Comparison of ENCODE assay signal across 9 cellular contexts in genomic region chr5:61162832-61163567, GRCh38. TPM values are rescaled to one million over a fixed set of nuclear protein-coding genes. Genes with fewer than 3 reads are reported as not detected.
A peak's percentile ranks its signal among the peaks of the same experiment; 100 is the strongest.
DNase-seq lines count a peak whose midpoint lies in the region; ATAC-seq, FAIRE-seq and TF ChIP-seq lines count a peak whose summit lies in the region.
"Had no signal": no experiment of that assay in that cellular context is flagged by ENCODE, and none has a peak within 500 bp of the region (broad histone marks: within the 10 kb centered on the region; RNA-seq: fewer than 3 reads in every experiment).

No MANE protein-coding gene starts in this region.

- H3K4me3 ChIP-seq in K562 (peak overlapping the region; percentile 69), skin epidermis (peak overlapping the region; percentile 48 to 91 (median 61))

- in situ Hi-C loops in K562 (cut with MboI) = no loop called here

- H3K27ac ChIP-seq in K562 (ENCODE audit: extremely low read depth, low read depth, low read length) (peak overlapping the region; percentile 97), skin epidermis (peak overlapping the region; percentile 82 to 97 (median 94))

- intact Hi-C loops in activated CD4-positive, alpha-beta T cell treated with anti-CD3 and anti-CD28 coated beads, Interleukin-2, amount 10 ng/mL, durations not matched to agents 24 days and 14 days (cut with micrococcal nuclease) = loop anchor here (1.0 to 10.0 kb wide), 7 partner anchors 39 to 492 kb away; partner anchors contain the start of genes DEPDC1B, ERCC8 and NDUFAF2
- intact Hi-C loops in K562 (cut with micrococcal nuclease) = loop anchor here (5.0 to 10.0 kb wide), 4 partner anchors 108 to 318 kb away; partner anchors contain the start of genes ELOVL7 and ZSWIM6

- no peak for TF ChIP-seq EP300 in K562 (IDR thresholded peaks at IDR 0.05; ENCODE audit: low read length)

- H3K36me3 Mint-ChIP-seq in activated CD4-positive, alpha-beta T cell treated with anti-CD3 and anti-CD28 coated beads, Interleukin-2, amount 10 ng/mL, durations not matched to agents 24 days and 14 days (ENCODE audit: low read depth) = peaks cover 43% of the 10 kb centered on the region
- H3K36me3 Mint-ChIP-seq in immature natural killer cell = peaks cover 10 to 30% (median 25%) of the 10 kb centered on the region in 3 donors

- no peak for TF ChIP-seq CTCF in K562 (IDR thresholded peaks at IDR 0.05 in 2 of 3, conservative IDR thresholded peaks at IDR 0.05 in 1 of 3; ENCODE audit: insufficient read depth in 2 of 3, low read depth in 1 of 3, low read length in 3 of 3)

- H3K36me3 ChIP-seq in K562 (ENCODE audit: control insufficient read depth, insufficient read depth, low read length) = peaks cover 27% of the 10 kb centered on the region

- H3K9me3 ChIP-seq in K562 (replicated peaks; ENCODE audit: control insufficient read depth, insufficient read depth, low read depth, low read length) = no peaks in the 10 kb centered on the region

- TSS peak; percentile 76 for BruUV-seq in K562 (replicated peaks; lab: Mats Ljungman, UMichigan)

- peaks cover 32% of the 10 kb centered on the region for H3K4me1 Mint-ChIP-seq in activated CD4-positive, alpha-beta T cell treated with anti-CD3 and anti-CD28 coated beads, Interleukin-2, amount 10 ng/mL, durations not matched to agents 24 days and 14 days
- H3K4me1 Mint-ChIP-seq in immature natural killer cell = peaks cover 34 to 57% of the 10 kb centered on the region in 2 donors

- no peaks in the 10 kb centered on the region for H4K20me1 ChIP-seq in K562 (replicated peaks; ENCODE audit: control insufficient read depth, insufficient read depth, low read length)

- peak overlapping the region; percentile 99 for H3K4me2 ChIP-seq in K562 (ENCODE audit: insufficient read depth, low read length)

- peak; percentile 30 for ATAC-seq in K562
- no peak for ATAC-seq in GM19023 (IDR thresholded peaks at IDR 0.05; ENCODE audit: unreplicated experiment)
- no peak for ATAC-seq in GM18870 (IDR thresholded peaks at IDR 0.05; ENCODE audit: unreplicated experiment)

- H3K9me1 ChIP-seq in K562 (ENCODE audit: control insufficient read depth, insufficient read depth, low read length) = no peaks in the 10 kb centered on the region

- POLR2A ChIA-PET in K562 (lab: Yijun Ruan, JAX) = interaction anchor here (0.9 to 2.2 kb wide), 4 partner anchors 10 to 106 kb away, joined by 3 to 10 read pairs (median 3); no protein-coding TSS in a partner anchor

- H3K4me3 Mint-ChIP-seq in activated CD4-positive, alpha-beta T cell treated with anti-CD3 and anti-CD28 coated beads, Interleukin-2, amount 10 ng/mL, durations not matched to agents 24 days and 14 days = peak overlapping the region; percentile 99
- peak overlapping the region; percentile 92 to 99 (median 92) for H3K4me3 Mint-ChIP-seq in immature natural killer cell

- FAIRE-seq in K562 (lab: Jason Lieb, UNC) = peak; percentile 77
- FAIRE-seq: frontal cortex had no signal

- peak overlapping the region; percentile 97 for H2AFZ ChIP-seq in K562 (ENCODE audit: low read depth, low read length)

- H3K9ac ChIP-seq in K562 (ENCODE audit: insufficient read depth in 1 of 2, low read depth in 2 of 2, low read length in 2 of 2) = peak overlapping the region; percentile 95 to 100

- no peak for TF ChIP-seq POLR2A in K562 (conservative IDR thresholded peaks at IDR 0.05)

- H3K79me2 ChIP-seq in K562 (ENCODE audit: control insufficient read depth, insufficient read depth, low read length) = peaks cover 59% of the 10 kb centered on the region

- peak overlapping the region; percentile 99 for H3K27ac Mint-ChIP-seq in activated CD4-positive, alpha-beta T cell treated with anti-CD3 and anti-CD28 coated beads, Interleukin-2, amount 10 ng/mL, durations not matched to agents 24 days and 14 days
- H3K27ac Mint-ChIP-seq in immature natural killer cell = peak overlapping the region; percentile 79 to 97 (median 84)

- H3K9me3 Mint-ChIP-seq in activated CD4-positive, alpha-beta T cell treated with anti-CD3 and anti-CD28 coated beads, Interleukin-2, amount 10 ng/mL, durations not matched to agents 24 days and 14 days = peaks cover 9% of the 10 kb centered on the region
- H3K9me3 Mint-ChIP-seq in immature natural killer cell = no peaks in the 10 kb centered on the region

- no peaks in the 10 kb centered on the region for H3K27me3 Mint-ChIP-seq in activated CD4-positive, alpha-beta T cell treated with anti-CD3 and anti-CD28 coated beads, Interleukin-2, amount 10 ng/mL, durations not matched to agents 24 days and 14 days
- H3K27me3 Mint-ChIP-seq in immature natural killer cell (ENCODE audit: low read depth in 3 of 3) = peaks cover 2 to 7% (median 6%) of the 10 kb centered on the region in 3 donors

- no peak for DNase-seq in activated CD4-positive, alpha-beta T cell treated with anti-CD3 and anti-CD28 coated beads, Interleukin-2, amount 10 ng/mL, durations not matched to agents 24 days and 14 days
- DNase-seq in activated CD4-positive, alpha-beta T cell treated with anti-CD3 and anti-CD28 coated beads, Interleukin-2, amount 50 U/mL, for 1 hour = no peak
- DNase-seq in NCI-H510A (lab: John Stamatoyannopoulos, UW) (peak; percentile 4), K562 (ENCODE audit: extremely low read depth in 1 of 4, low spot score in 3 of 4) (peak in 1 of 4 experiments; percentile 53), immature natural killer cell (peak in 1 of 3 donors; percentile 8)

- H3K4me1 ChIP-seq in K562 (replicated peaks in 1 of 2; ENCODE audit: control insufficient read depth in 2 of 2, insufficient read depth in 2 of 2, low read length in 2 of 2) = peaks cover 0 to 18% of the 10 kb centered on the region in 2 experiments; a peak in 3 of 5 replicates

- no peak for TF ChIP-seq RAD21 in K562 (CRISPR knock-in tag; conservative IDR thresholded peaks at IDR 0.05 in 1 of 2, IDR thresholded peaks at IDR 0.05 in 1 of 2)

- WGBS in K562 (ENCODE audit: insufficient coverage, low coverage, missing lambda C conversion rate) = 3% methylated on average over 14 of the region's 14 CpGs

- no peaks in the 10 kb centered on the region for H3K27me3 ChIP-seq in K562 (ENCODE audit: control insufficient read depth in 2 of 2, insufficient read depth in 2 of 2, low read length in 2 of 2)

- CTCF ChIA-PET in K562 (lab: Yijun Ruan, JAX; ENCODE audit: low intra/inter-chr PET ratio) = no interaction called here

TF ChIP-seq in K562, 482 proteins besides CTCF, POLR2A, EP300 and RAD21 (continues in another document):
- TF ChIP-seq PRDM10 (IDR thresholded peaks at IDR 0.05; ENCODE audit: partially characterized antibody) (no peak), USF1 (CRISPR knock-in tag; IDR thresholded peaks at IDR 0.05) (no peak), MAZ (CRISPR knock-in tag; conservative IDR thresholded peaks at IDR 0.05 in 1 of 2, IDR thresholded peaks at IDR 0.05 in 1 of 2) (peak in 1 of 2 experiments; percentile 1; a peak in 1 of 4 replicates)

RNA-seq across cellular contexts. Expression of gene SMIM15, which starts 0.7 kb away (rescaled TPM):
- 82.9 and 92.8 TPM in 2 replicates for total RNA-seq in activated CD4-positive, alpha-beta T cell treated with anti-CD3 and anti-CD28 coated beads, Interleukin-2, amount 10 ng/mL, durations not matched to agents 24 days and 14 days
- 15.7 and 21.4 TPM in 2 replicates for total RNA-seq in K562 (2011; cell fraction: chromatin; rRNA removed; ENCODE audit: low replicate concordance)
- total RNA-seq in K562 (2011; cell fraction: nucleolus; rRNA removed) = 5.5 and 5.8 TPM in 2 replicates
- 10.3 and 13.5 TPM in 2 replicates for total RNA-seq in K562 (2011; cell fraction: nucleoplasm; rRNA removed)
- total RNA-seq in K562 (2014; rRNA removed) (88.9 and 92.1 TPM in 2 replicates), K562 (2014; rRNA removed; fragmentation: Illumina TruSeq; extraction: Trizol) (83.4 and 102 TPM in 2 replicates), K562 (2015; rRNA removed; fragmentation: Illumina TruSeq; extraction: Trizol) (82.0 and 88.3 TPM in 2 replicates), K562 (2021) (86.7 and 94.5 TPM in 2 replicates)
- polyA plus RNA-seq in K562 (2011; rRNA removed) (44.8 and 53.1 TPM in 2 replicates), K562 (2014; fragmentation: Illumina TruSeq; extraction: Trizol) (124 and 125 TPM in 2 replicates), K562 (2014; fragmentation: Nextera tagmentation; extraction: Ambion mirVana) (10 to 100 TPM; 16.6 to 19.7 TPM), K562 (2014; rRNA removed) (59.4 and 61.4 TPM in 2 replicates), immature natural killer cell (10 to 100 TPM; 22.5 to 49.0 (median 40.9) TPM)
- 24.2 and 35.3 TPM in 2 replicates for polyA plus RNA-seq in K562 (2011; cell fraction: cytosol; rRNA removed)
- 19.3 and 26.1 TPM in 2 replicates for polyA plus RNA-seq in K562 (2011; cell fraction: nucleus; rRNA removed)
- 57.9 and 58.6 TPM in 2 replicates for polyA plus RNA-seq in K562 (2012)
- 62.8 and 85.7 TPM in 2 replicates for polyA minus RNA-seq in K562 (2011; rRNA and poly(A)+ RNA removed)
- 34.4 and 40.2 TPM in 2 replicates for polyA minus RNA-seq in K562 (2011; cell fraction: cytosol; rRNA and poly(A)+ RNA removed)
- 8.6 and 17.3 TPM in 2 replicates for polyA minus RNA-seq in K562 (2011; cell fraction: nucleus; rRNA and poly(A)+ RNA removed)
